ENCODE assay signal across 25 cellular contexts in the genomic region with DNA sequence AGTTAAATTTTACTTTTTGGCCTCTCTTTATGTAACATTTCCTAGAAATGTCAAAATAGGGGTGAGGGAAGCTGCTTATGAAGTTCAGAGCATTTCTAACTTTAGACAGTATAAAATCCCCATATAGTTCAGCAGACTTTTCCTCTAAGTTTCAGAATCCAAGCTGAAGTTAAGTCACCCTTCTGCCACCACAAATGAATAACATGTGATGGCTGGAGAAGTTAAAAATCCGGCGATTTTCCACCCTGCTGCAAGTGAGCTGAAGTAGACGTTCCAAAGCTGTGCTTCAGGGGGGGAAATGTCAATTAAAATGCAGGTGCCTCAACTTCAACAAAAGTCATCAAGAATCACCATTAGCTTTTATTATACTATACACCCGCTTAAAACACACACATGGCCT.
"Had no signal": no experiment of that assay in that cellular context is flagged by ENCODE, and none has a peak within 500 bp of the region (broad histone marks: within the 10 kb centered on the region; RNA-seq: fewer than 3 reads in every experiment).

No MANE protein-coding gene starts in this region.

- ATAC-seq: esophagus mucosa; heart right ventricle; left cardiac atrium; naive thymus-derived CD8-positive, alpha-beta T cell; right lobe of liver; stimulated activated naive CD8-positive, alpha-beta T cell treated with anti-CD3 and anti-CD28 coated beads, Interleukin-15, amount 100 ng/mL, for 72 hours had no signal

- H3K9ac ChIP-seq: parathyroid adenoma had no signal

- H3K27me3 Mint-ChIP-seq: dendritic cell treated with granulocyte-macrophage colony-stimulating factor and Interleukin-4, amounts not matched to agents 40 ng/mL and 50 ng/mL, for 4 days; progenitor cell of endocrine pancreas; stimulated activated naive CD8-positive, alpha-beta T cell treated with anti-CD3 and anti-CD28 coated beads, Interleukin-15, amount 100 ng/mL, for 72 hours had no signal

- H3K4me1 Mint-ChIP-seq: stimulated activated naive CD8-positive, alpha-beta T cell treated with anti-CD3 and anti-CD28 coated beads, Interleukin-15, amount 100 ng/mL, for 72 hours had no signal

- H3K27ac ChIP-seq: colonic mucosa, epithelial cell of prostate, heart right ventricle, left lung, parathyroid adenoma, right lobe of liver, suprapubic skin, transverse colon had no signal

- H3K4me3 Mint-ChIP-seq: dendritic cell treated with granulocyte-macrophage colony-stimulating factor and Interleukin-4, amounts not matched to agents 40 ng/mL and 50 ng/mL, for 4 days; endodermal cell; naive thymus-derived CD8-positive, alpha-beta T cell; stimulated activated naive CD8-positive, alpha-beta T cell treated with anti-CD3 and anti-CD28 coated beads, Interleukin-15, amount 100 ng/mL, for 72 hours had no signal

- H3K27ac Mint-ChIP-seq: dendritic cell treated with granulocyte-macrophage colony-stimulating factor and Interleukin-4, amounts not matched to agents 40 ng/mL and 50 ng/mL, for 4 days; endodermal cell; naive thymus-derived CD8-positive, alpha-beta T cell; progenitor cell of endocrine pancreas; stimulated activated naive CD8-positive, alpha-beta T cell treated with anti-CD3 and anti-CD28 coated beads, Interleukin-15, amount 100 ng/mL, for 72 hours had no signal

- H3K79me2 ChIP-seq: parathyroid adenoma had no signal

- FAIRE-seq: islet of Langerhans, small intestine had no signal

- H3K4me3 ChIP-seq: colonic mucosa, heart right ventricle, left lung, right lobe of liver, suprapubic skin, transverse colon had no signal

- H3K27me3 ChIP-seq: colonic mucosa, heart right ventricle, left lung, right lobe of liver, suprapubic skin, transverse colon had no signal

- H3K36me3 Mint-ChIP-seq: naive thymus-derived CD8-positive, alpha-beta T cell had no signal

- DNase-seq: colonic mucosa; effector CD8-positive, alpha-beta T cell; endodermal cell; foreskin melanocyte; glutamatergic neuron; heart right ventricle; hippocampal formation; left cardiac atrium; left lung; mesendoderm; naive thymus-derived CD8-positive, alpha-beta T cell; right lobe of liver; small intestine; stimulated activated CD4-positive, alpha-beta T cell treated with anti-CD3 and anti-CD28 coated beads, Interleukin-15, amount 100 ng/mL, for 24 hours; stimulated activated CD4-positive, alpha-beta T cell treated with anti-CD3 and anti-CD28 coated beads, Interleukin-2, amount 100 ng/mL, for 48 hours; stimulated activated naive CD4-positive, alpha-beta T cell; stimulated activated naive CD8-positive, alpha-beta T cell treated with anti-CD3 and anti-CD28 coated beads, Interleukin-15, amount 100 ng/mL, for 72 hours; transverse colon had no signal

- H3K9me3 ChIP-seq: colonic mucosa, left lung, right lobe of liver, transverse colon had no signal

- H3K4me1 ChIP-seq: colonic mucosa, heart right ventricle, left lung, parathyroid adenoma, right lobe of liver, suprapubic skin, transverse colon had no signal

- H2AFZ ChIP-seq: parathyroid adenoma had no signal

- H3K36me3 ChIP-seq: colonic mucosa, heart right ventricle, left lung, right lobe of liver, suprapubic skin, transverse colon had no signal

- H3K9me3 Mint-ChIP-seq: dendritic cell treated with granulocyte-macrophage colony-stimulating factor and Interleukin-4, amounts not matched to agents 40 ng/mL and 50 ng/mL, for 4 days; endodermal cell; naive thymus-derived CD8-positive, alpha-beta T cell had no signal
